In genomic region chr1:20964540-20965484, GRCh38 we compare ENCODE assay signal across 9 cellular contexts.
A peak's percentile ranks its signal among the peaks of the same experiment; 100 is the strongest.
DNase-seq lines count a peak whose midpoint lies in the region; ATAC-seq, FAIRE-seq and TF ChIP-seq lines count a peak whose summit lies in the region.
"Had no signal": no experiment of that assay in that cellular context is flagged by ENCODE, and none has a peak within 500 bp of the region (broad histone marks: within the 10 kb centered on the region; RNA-seq: fewer than 3 reads in every experiment).

No MANE protein-coding gene starts in this region.

- no peaks in the 10 kb centered on the region for H3K27me3 ChIP-seq in endothelial cell of umbilical vein (ENCODE audit: control insufficient read depth in 2 of 2, insufficient read depth in 2 of 2, low read length in 2 of 2)
- H3K27me3 ChIP-seq in CD8-positive, alpha-beta T cell (ENCODE audit: insufficient read depth, low read length), result no peaks in the 10 kb centered on the region

- peaks cover 31% of the 10 kb centered on the region for H3K36me3 Mint-ChIP-seq in CD8-positive, alpha-beta T cell
- H3K36me3 Mint-ChIP-seq in activated T-helper 1 cell treated with anti-CD3 and anti-CD28 coated beads, Interleukin-12 subunit alpha, Interleukin-12 subunit beta, Interleukin-2, Interleukin-4 antibody, amounts not matched to agents 30 ng/mL and 10 ng/mL and 1 ng/mL, durations not matched to agents 14 hours and 24 hours and 36 hours (ENCODE audit: low read depth), result peaks cover 14% of the 10 kb centered on the region

- H2AFZ ChIP-seq in endothelial cell of umbilical vein (ENCODE audit: low read depth, low read length), result no peak overlapping the region

- no peak for TF ChIP-seq POLR2A in endothelial cell of umbilical vein (IDR thresholded peaks at IDR 0.05; ENCODE audit: low read depth, low read length)

- H3K9me3 Mint-ChIP-seq in CD8-positive, alpha-beta T cell, result no peaks in the 10 kb centered on the region
- no peaks in the 10 kb centered on the region for H3K9me3 Mint-ChIP-seq in activated T-helper 1 cell treated with anti-CD3 and anti-CD28 coated beads, Interleukin-12 subunit alpha, Interleukin-12 subunit beta, Interleukin-2, Interleukin-4 antibody, amounts not matched to agents 30 ng/mL and 10 ng/mL and 1 ng/mL, durations not matched to agents 14 hours and 24 hours and 36 hours

- no peak overlapping the region for H3K4me2 ChIP-seq in endothelial cell of umbilical vein (ENCODE audit: insufficient read depth, low read length)

- POLR2A ChIA-PET in endothelial cell of umbilical vein (lab: Charles Lee) (no interaction called here), RWPE1 (lab: Yijun Ruan, JAX; ENCODE audit: low non-redundant PET) (no interaction called here)
- POLR2A ChIA-PET in CD8-positive, alpha-beta T cell (lab: Charles Lee), result interaction anchor here (0.6 kb wide), 1 partner anchor 154 kb away, joined by 5 read pairs; no protein-coding TSS in a partner anchor

- H3K4me1 Mint-ChIP-seq in CD8-positive, alpha-beta T cell (ENCODE audit: low read depth), result no peaks in the 10 kb centered on the region
- peaks cover 18% of the 10 kb centered on the region for H3K4me1 Mint-ChIP-seq in activated T-helper 1 cell treated with anti-CD3 and anti-CD28 coated beads, Interleukin-12 subunit alpha, Interleukin-12 subunit beta, Interleukin-2, Interleukin-4 antibody, amounts not matched to agents 30 ng/mL and 10 ng/mL and 1 ng/mL, durations not matched to agents 14 hours and 24 hours and 36 hours (ENCODE audit: low read depth)

- no peaks in the 10 kb centered on the region for H3K27me3 Mint-ChIP-seq in CD8-positive, alpha-beta T cell (ENCODE audit: low read depth)
- H3K27me3 Mint-ChIP-seq in activated T-helper 1 cell treated with anti-CD3 and anti-CD28 coated beads, Interleukin-12 subunit alpha, Interleukin-12 subunit beta, Interleukin-2, Interleukin-4 antibody, amounts not matched to agents 30 ng/mL and 10 ng/mL and 1 ng/mL, durations not matched to agents 14 hours and 24 hours and 36 hours (ENCODE audit: insufficient read depth), result no peaks in the 10 kb centered on the region

- CTCF ChIA-PET in endothelial cell of umbilical vein (lab: Charles Lee) (interaction anchor here (1.1 to 1.4 kb wide), 2 partner anchors 10 to 230 kb away, joined by 3 to 6 read pairs; no protein-coding TSS in a partner anchor), RWPE1 (lab: Yijun Ruan, JAX) (no interaction called here)
- CTCF ChIA-PET in CD8-positive, alpha-beta T cell (lab: Charles Lee), result no interaction called here

- no peak overlapping the region for H3K4me3 ChIP-seq in GM12864 (ENCODE audit: low read depth, low read length)
- no peak overlapping the region for H3K4me3 ChIP-seq in endothelial cell of umbilical vein (replicated peaks in 1 of 3; ENCODE audit: insufficient read depth in 1 of 3, low read depth in 1 of 3, low read length in 3 of 3)
- no peak overlapping the region for H3K4me3 ChIP-seq in CD8-positive, alpha-beta T cell (ENCODE audit: low read depth, low read length)

- H3K9me1 ChIP-seq in endothelial cell of umbilical vein (replicated peaks; ENCODE audit: control insufficient read depth, extremely low read depth, insufficient read depth, low read length), result no peaks in the 10 kb centered on the region

- H3K9ac ChIP-seq in endothelial cell of umbilical vein (replicated peaks; ENCODE audit: extremely low read depth, insufficient read depth, low read length), result no peak overlapping the region

- ATAC-seq in GM21529 (IDR thresholded peaks at IDR 0.05; ENCODE audit: unreplicated experiment), result peak; percentile 90
- no peak for ATAC-seq in CD8-positive, alpha-beta T cell

- intact Hi-C loops in endothelial cell of umbilical vein (cut with micrococcal nuclease), result no loop called here
- intact Hi-C loops in CD8-positive, alpha-beta T cell (cut with DNase I, micrococcal nuclease), result no loop called here
- intact Hi-C loops in activated T-helper 1 cell treated with anti-CD3 and anti-CD28 coated beads, Interleukin-12 subunit alpha, Interleukin-12 subunit beta, Interleukin-2, Interleukin-4 antibody, amounts not matched to agents 30 ng/mL and 10 ng/mL and 1 ng/mL, durations not matched to agents 14 hours and 24 hours and 36 hours (cut with micrococcal nuclease), result no loop called here

- H3K27ac ChIP-seq in endothelial cell of umbilical vein (ENCODE audit: insufficient read depth, low read depth, low read length) (no peak overlapping the region), RWPE1 (no peak overlapping the region)
- H3K27ac ChIP-seq in CD8-positive, alpha-beta T cell (ENCODE audit: low read depth, low read length), result no peak overlapping the region

- TF ChIP-seq CTCF in GM12864 (IDR thresholded peaks at IDR 0.05; ENCODE audit: low read depth, low read length, missing control alignments) (peak; percentile 14), endothelial cell of umbilical vein (IDR thresholded peaks at IDR 0.05; ENCODE audit: extremely low read depth in 1 of 2, insufficient read depth in 1 of 2, low read depth in 1 of 2, low read length in 2 of 2) (no peak), RWPE1 (conservative IDR thresholded peaks at IDR 0.05; ENCODE audit: low read depth) (no peak)
- TF ChIP-seq CTCF in CD8-positive, alpha-beta T cell (IDR thresholded peaks at IDR 0.05), result no peak

- DNase-seq in GM12864 (ENCODE audit: low read depth) (peak; percentile 55), LoVo (ENCODE audit: low spot score) (peak; percentile 20), endothelial cell of umbilical vein (ENCODE audit: low read depth, low spot score) (peak; percentile 32), HuH-7.5 (ENCODE audit: low spot score) (no peak), RWPE1 (ENCODE audit: low spot score) (no peak)
- no peak for DNase-seq in CD8-positive, alpha-beta T cell
- no peak for DNase-seq in activated T-helper 1 cell treated with anti-CD3 and anti-CD28 coated beads, Interleukin-12 subunit alpha, Interleukin-12 subunit beta, Interleukin-2, Interleukin-4 antibody, amounts not matched to agents 30 ng/mL and 10 ng/mL and 1 ng/mL, durations not matched to agents 14 hours and 24 hours and 36 hours (ENCODE audit: low spot score)

- H4K20me1 ChIP-seq in endothelial cell of umbilical vein (replicated peaks; ENCODE audit: control insufficient read depth, extremely low read depth, insufficient read depth, low read length), result no peaks in the 10 kb centered on the region

- H3K79me2 ChIP-seq in endothelial cell of umbilical vein (ENCODE audit: control insufficient read depth, insufficient read depth, low read length), result peaks cover under 1% of the 10 kb centered on the region

- dilution Hi-C loops in endothelial cell of umbilical vein (cut with MboI; ENCODE audit: extremely low pct_ligation_motif_present, low sequenced_read_pairs), result no loop called here

- peaks cover 0 to 4% of the 10 kb centered on the region in 2 experiments for H3K36me3 ChIP-seq in endothelial cell of umbilical vein (ENCODE audit: control insufficient read depth in 2 of 2, extremely low read depth in 1 of 2, insufficient read depth in 2 of 2, low read length in 2 of 2)
- H3K36me3 ChIP-seq in CD8-positive, alpha-beta T cell (ENCODE audit: insufficient read depth, low read length), result no peaks in the 10 kb centered on the region

- no TSS peak for BruUV-seq in endothelial cell of umbilical vein (replicated peaks; lab: Mats Ljungman, UMichigan)

- FAIRE-seq in endothelial cell of umbilical vein (lab: Jason Lieb, UNC), result no peak
- FAIRE-seq: bronchial epithelial cell had no signal

- no peaks in the 10 kb centered on the region for H3K4me1 ChIP-seq in endothelial cell of umbilical vein (ENCODE audit: control insufficient read depth, extremely low read depth, insufficient read depth, low read length)
- no peaks in the 10 kb centered on the region for H3K4me1 ChIP-seq in CD8-positive, alpha-beta T cell (ENCODE audit: insufficient read depth, low read length)

- H3K9me3 ChIP-seq in endothelial cell of umbilical vein (replicated peaks; ENCODE audit: control insufficient read depth, insufficient read depth, low read length), result no peaks in the 10 kb centered on the region
- H3K9me3 ChIP-seq in CD8-positive, alpha-beta T cell (ENCODE audit: low read length), result no peaks in the 10 kb centered on the region

- no peak overlapping the region for H3K4me3 Mint-ChIP-seq in CD8-positive, alpha-beta T cell
- no peak overlapping the region for H3K4me3 Mint-ChIP-seq in activated T-helper 1 cell treated with anti-CD3 and anti-CD28 coated beads, Interleukin-12 subunit alpha, Interleukin-12 subunit beta, Interleukin-2, Interleukin-4 antibody, amounts not matched to agents 30 ng/mL and 10 ng/mL and 1 ng/mL, durations not matched to agents 14 hours and 24 hours and 36 hours

- no peak overlapping the region for H3K27ac Mint-ChIP-seq in CD8-positive, alpha-beta T cell
- H3K27ac Mint-ChIP-seq in activated T-helper 1 cell treated with anti-CD3 and anti-CD28 coated beads, Interleukin-12 subunit alpha, Interleukin-12 subunit beta, Interleukin-2, Interleukin-4 antibody, amounts not matched to agents 30 ng/mL and 10 ng/mL and 1 ng/mL, durations not matched to agents 14 hours and 24 hours and 36 hours, result no peak overlapping the region

TF ChIP-seq in endothelial cell of umbilical vein, 7 proteins besides CTCF, POLR2A, EP300 and RAD21:
- TF ChIP-seq MYC (IDR thresholded peaks at IDR 0.05; ENCODE audit: low read depth, low read length), result no peak

Comparison
In these comparisons a context has a peak if more than half of its experiments do, and no peak if none do; other contexts are left out.
1. DNase-seq: peak in GM12864 (single experiment), LoVo (single experiment) and endothelial cell of umbilical vein (single experiment); none in HuH-7.5 (single experiment), CD8-positive, alpha-beta T cell (0 of 7), RWPE1 (single experiment) and activated T-helper 1 cell treated with anti-CD3 and anti-CD28 coated beads, Interleukin-12 subunit alpha, Interleukin-12 subunit beta, Interleukin-2, Interleukin-4 antibody, amounts not matched to agents 30 ng/mL and 10 ng/mL and 1 ng/mL, durations not matched to agents 14 hours and 24 hours and 36 hours (single experiment).